Comparison of ENCODE assay signal across 15 cellular contexts in the genomic region with DNA sequence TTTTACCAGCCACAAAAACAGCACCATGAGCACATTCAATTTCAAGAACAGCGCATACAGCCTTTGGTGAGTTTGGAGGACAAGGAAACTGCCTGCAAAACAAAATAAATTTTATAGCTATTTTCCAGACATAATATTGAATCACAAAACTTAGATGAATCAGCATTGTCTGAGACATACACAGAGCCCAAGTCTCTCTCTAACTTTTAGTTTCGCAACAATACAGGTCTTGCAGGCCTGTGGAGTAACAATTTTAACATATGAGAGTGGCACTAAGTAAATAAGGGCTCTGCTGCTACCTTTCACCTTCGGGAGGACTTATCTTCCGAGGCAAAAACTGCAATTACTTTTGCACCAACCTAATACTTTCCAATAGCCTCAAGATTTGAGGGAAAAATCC. TPM values are rescaled to one million over a fixed set of nuclear protein-coding genes. Genes with fewer than 3 reads are reported as not detected.
A peak's percentile ranks its signal among the peaks of the same experiment; 100 is the strongest.
DNase-seq lines count a peak whose midpoint lies in the region; ATAC-seq, FAIRE-seq and TF ChIP-seq lines count a peak whose summit lies in the region.
"Had no signal": no experiment of that assay in that cellular context is flagged by ENCODE, and none has a peak within 500 bp of the region (broad histone marks: within the 10 kb centered on the region; RNA-seq: fewer than 3 reads in every experiment).

No MANE protein-coding gene starts in this region.

- no peak for FAIRE-seq in K562 (lab: Jason Lieb, UNC)

- H3K4me2 ChIP-seq in Karpas-422 (ENCODE audit: low read depth, low read length, poor library complexity, severe bottlenecking) (no peak overlapping the region), K562 (ENCODE audit: insufficient read depth, low read length) (no peak overlapping the region), GM23338 (no peak overlapping the region)

- ATAC-seq in K562 (no peak), left lobe of liver (peak; percentile 31), GM18520 (IDR thresholded peaks at IDR 0.05; ENCODE audit: unreplicated experiment) (no peak), GM23338 (no peak)
- ATAC-seq: SK-N-SH treated with all-trans-retinoic acid at 6 μM for 48 hours had no signal

- in situ Hi-C loops in K562 (cut with MboI), result no loop called here

- no peaks in the 10 kb centered on the region for H3K79me2 ChIP-seq in Karpas-422 (ENCODE audit: low read length)
- H3K79me2 ChIP-seq in K562 (ENCODE audit: control insufficient read depth, insufficient read depth, low read length), result no peaks in the 10 kb centered on the region
- no peaks in the 10 kb centered on the region for H3K79me2 ChIP-seq in GM23338 (replicated peaks; ENCODE audit: insufficient read depth)

- H3K4me1 ChIP-seq in Karpas-422 (ENCODE audit: low read length), result peaks cover 35% of the 10 kb centered on the region
- no peaks in the 10 kb centered on the region; a peak in 1 of 5 replicates for H3K4me1 ChIP-seq in K562 (replicated peaks in 1 of 2; ENCODE audit: control insufficient read depth in 2 of 2, insufficient read depth in 2 of 2, low read length in 2 of 2)
- H3K4me1 ChIP-seq in GM23338 (ENCODE audit: insufficient read depth), result peaks cover 15% of the 10 kb centered on the region; the same call in 1 of the 2 replicates
- H3K4me1 ChIP-seq: colonic mucosa, right atrium auricular region had no signal

- H3K9me3 Mint-ChIP-seq in GM23338, result no peaks in the 10 kb centered on the region

- H3K9ac ChIP-seq in Karpas-422 (ENCODE audit: low read length), result no peak overlapping the region
- H3K9ac ChIP-seq in K562 (ENCODE audit: insufficient read depth in 1 of 2, low read depth in 2 of 2, low read length in 2 of 2), result no peak overlapping the region

- H3K36me3 ChIP-seq in Karpas-422 (ENCODE audit: insufficient read depth, low read length) (peaks cover 10% of the 10 kb centered on the region), K562 (ENCODE audit: control insufficient read depth, insufficient read depth, low read length) (no peaks in the 10 kb centered on the region), GM23338 (ENCODE audit: insufficient read depth) (no peaks in the 10 kb centered on the region)
- H3K36me3 ChIP-seq: colonic mucosa, right atrium auricular region had no signal

- TF ChIP-seq POLR2A in K562 (conservative IDR thresholded peaks at IDR 0.05), result no peak

- no peak for TF ChIP-seq RAD21 in K562 (CRISPR knock-in tag; conservative IDR thresholded peaks at IDR 0.05 in 1 of 2, IDR thresholded peaks at IDR 0.05 in 1 of 2)

- no peak overlapping the region for H3K4me3 Mint-ChIP-seq in GM23338
- H3K4me3 Mint-ChIP-seq: CD8-positive, alpha-beta memory T cell had no signal

- intact Hi-C loops in K562 (cut with micrococcal nuclease), result no loop called here

- H3K9me3 ChIP-seq in Karpas-422 (ENCODE audit: low read length) (no peaks in the 10 kb centered on the region), K562 (replicated peaks; ENCODE audit: control insufficient read depth, insufficient read depth, low read depth, low read length) (no peaks in the 10 kb centered on the region)
- H3K9me3 ChIP-seq: colonic mucosa, right atrium auricular region had no signal

- H3K9me1 ChIP-seq in K562 (ENCODE audit: control insufficient read depth, insufficient read depth, low read length), result no peaks in the 10 kb centered on the region

- peak overlapping the region; percentile 29 for H3K27ac ChIP-seq in Karpas-422 (ENCODE audit: low read length)
- no peak overlapping the region for H3K27ac ChIP-seq in K562 (ENCODE audit: extremely low read depth, low read depth, low read length)
- no peak overlapping the region for H3K27ac ChIP-seq in GM23338 (ENCODE audit: low read depth)
- H3K27ac ChIP-seq: colonic mucosa, right atrium auricular region had no signal

- no peaks in the 10 kb centered on the region for H3K9me2 ChIP-seq in Karpas-422 (replicated peaks; ENCODE audit: insufficient read depth, low read length)
- H3K9me2 ChIP-seq in GM23338 (ENCODE audit: insufficient read depth), result no peaks in the 10 kb centered on the region

- no TSS peak for BruUV-seq in K562 (replicated peaks; lab: Mats Ljungman, UMichigan)

- TF ChIP-seq EP300 in K562 (IDR thresholded peaks at IDR 0.05; ENCODE audit: low read length), result no peak

- TF ChIP-seq CTCF in AG09309 (IDR thresholded peaks at IDR 0.05; ENCODE audit: control insufficient read depth, insufficient read depth, low read depth, low read length, missing control alignments), result no peak
- no peak for TF ChIP-seq CTCF in K562 (IDR thresholded peaks at IDR 0.05 in 2 of 3, conservative IDR thresholded peaks at IDR 0.05 in 1 of 3; ENCODE audit: insufficient read depth in 2 of 3, low read depth in 1 of 3, low read length in 3 of 3)
- no peak for TF ChIP-seq CTCF in GM23338 (conservative IDR thresholded peaks at IDR 0.05; ENCODE audit: low read depth in 2 of 2)

- no peaks in the 10 kb centered on the region for H4K20me1 ChIP-seq in Karpas-422 (ENCODE audit: insufficient read depth, low read depth, low read length)
- no peaks in the 10 kb centered on the region for H4K20me1 ChIP-seq in K562 (replicated peaks; ENCODE audit: control insufficient read depth, insufficient read depth, low read length)
- no peaks in the 10 kb centered on the region for H4K20me1 ChIP-seq in GM23338 (replicated peaks; ENCODE audit: insufficient read depth)

- 74% methylated on average over 4 of the region's 4 CpGs for WGBS in K562 (ENCODE audit: insufficient coverage, low coverage, missing lambda C conversion rate)

- POLR2A ChIA-PET in K562 (lab: Yijun Ruan, JAX), result interaction anchor here (1.6 kb wide), 1 partner anchor 19 kb away, joined by 3 read pairs; no protein-coding TSS in a partner anchor

- peak; percentile 68 for DNase-seq in AG09309 (ENCODE audit: low read depth)
- DNase-seq in Karpas-422, result no peak
- DNase-seq in K562 (ENCODE audit: extremely low read depth in 1 of 4, low spot score in 3 of 4), result no peak
- DNase-seq in left lobe of liver (ENCODE audit: low spot score), result no peak
- no peak for DNase-seq in NCI-H2029 (lab: John Stamatoyannopoulos, UW)
- no peak for DNase-seq in retina
- no peak for DNase-seq in GM23338 (ENCODE audit: low spot score)
- DNase-seq: activated effector memory CD4-positive, alpha-beta T cell treated with anti-CD3 and anti-CD28 coated beads, Interleukin-2, amount 50 U/mL, for 16 hours; CD8-positive, alpha-beta memory T cell; colonic mucosa; H7; NCI-H524 treated with DMSO at 0.1 percent for 48 hours had no signal

- H3K36me3 Mint-ChIP-seq in GM23338 (ENCODE audit: low read depth), result no peaks in the 10 kb centered on the region

- peaks cover 17% of the 10 kb centered on the region; the same call in 2 of the 3 replicates for H3K4me1 Mint-ChIP-seq in GM23338

- no peak overlapping the region for H3K27ac Mint-ChIP-seq in GM23338

- H3F3A ChIP-seq in GM23338 (replicated peaks; ENCODE audit: low read depth), result no peaks in the 10 kb centered on the region

- H3K4me3 ChIP-seq in AG09309 (ENCODE audit: control insufficient read depth, low read depth, low read length), result no peak overlapping the region
- H3K4me3 ChIP-seq in Karpas-422 (ENCODE audit: low read length), result no peak overlapping the region
- no peak overlapping the region for H3K4me3 ChIP-seq in K562
- no peak overlapping the region for H3K4me3 ChIP-seq in GM23338
- H3K4me3 ChIP-seq: colonic mucosa, right atrium auricular region had no signal

- H3K27me3 Mint-ChIP-seq in GM23338 (ENCODE audit: insufficient read depth, low read depth, poor library complexity), result peaks cover 1% of the 10 kb centered on the region
- H3K27me3 Mint-ChIP-seq: CD8-positive, alpha-beta memory T cell had no signal

- CTCF ChIA-PET in K562 (lab: Yijun Ruan, JAX; ENCODE audit: low intra/inter-chr PET ratio), result no interaction called here

- H3K27me3 ChIP-seq in Karpas-422 (ENCODE audit: low read length), result no peaks in the 10 kb centered on the region
- H3K27me3 ChIP-seq in K562 (ENCODE audit: control insufficient read depth in 2 of 2, insufficient read depth in 2 of 2, low read length in 2 of 2), result no peaks in the 10 kb centered on the region
- no peaks in the 10 kb centered on the region for H3K27me3 ChIP-seq in GM23338 (ENCODE audit: insufficient read depth)
- H3K27me3 ChIP-seq: colonic mucosa, right atrium auricular region had no signal

- H2AFZ ChIP-seq in Karpas-422 (ENCODE audit: low read length) (no peak overlapping the region), K562 (ENCODE audit: low read depth, low read length) (no peak overlapping the region), GM23338 (no peak overlapping the region)

RNA-seq across cellular contexts. Expression of a gene that starts 56.1 kb away (rescaled TPM):
- total RNA-seq in Karpas-422 (2014; rRNA removed; shearing (Covaris generic); ENCODE audit: low replicate concordance), result 17.4 and 32.6 TPM in 2 replicates
- total RNA-seq in K562 (2011; cell fraction: chromatin; rRNA removed; ENCODE audit: low replicate concordance), result 34.5 and 49.1 TPM in 2 replicates
- 18.3 and 20.5 TPM in 2 replicates for total RNA-seq in K562 (2011; cell fraction: nucleolus; rRNA removed)
- 33.4 and 55.4 TPM in 2 replicates for total RNA-seq in K562 (2011; cell fraction: nucleoplasm; rRNA removed)
- total RNA-seq in K562 (2014; rRNA removed) (18.4 and 20.0 TPM in 2 replicates), K562 (2014; rRNA removed; fragmentation: Illumina TruSeq; extraction: Trizol) (23.3 and 23.9 TPM in 2 replicates), K562 (2015; rRNA removed; fragmentation: Illumina TruSeq; extraction: Trizol) (21.5 TPM in 2 replicates), K562 (2021) (18.8 and 21.6 TPM in 2 replicates), left lobe of liver (22.3 TPM)
- polyA plus RNA-seq in K562 (2011; rRNA removed) (25.7 and 27.8 TPM in 2 replicates), K562 (2014; fragmentation: Illumina TruSeq; extraction: Trizol) (16.7 and 17.1 TPM in 2 replicates), K562 (2014; fragmentation: Nextera tagmentation; extraction: Ambion mirVana) (1 to 10 TPM; 4.0 to 5.4 TPM), K562 (2014; rRNA removed) (24.2 and 30.4 TPM in 2 replicates), GM23338 (2016; fragmentation: Nextera tagmentation; extraction: Ambion mirVana) (15.8 and 16.9 TPM in 2 replicates)
- polyA plus RNA-seq in K562 (2011; cell fraction: cytosol; rRNA removed), result 17.6 and 22.4 TPM in 2 replicates
- 11.6 and 16.0 TPM in 2 replicates for polyA plus RNA-seq in K562 (2011; cell fraction: nucleus; rRNA removed)
- 11.5 and 15.0 TPM in 2 replicates for polyA plus RNA-seq in K562 (2012)
- 23.8 and 29.0 TPM in 2 replicates for polyA minus RNA-seq in K562 (2011; rRNA and poly(A)+ RNA removed)
- 10.9 and 11.3 TPM in 2 replicates for polyA minus RNA-seq in K562 (2011; cell fraction: cytosol; rRNA and poly(A)+ RNA removed)
- 16.2 and 28.7 TPM in 2 replicates for polyA minus RNA-seq in K562 (2011; cell fraction: nucleus; rRNA and poly(A)+ RNA removed)
- total RNA-seq in GM23338 (2014; rRNA removed; shearing (Covaris generic)), result 29.2 and 35.1 TPM in 2 replicates

RNA-seq across cellular contexts. Expression of a gene that starts 56.6 kb away (rescaled TPM):
- total RNA-seq in Karpas-422 (2014; rRNA removed; shearing (Covaris generic); ENCODE audit: low replicate concordance), result 11.8 and 18.8 TPM in 2 replicates
- total RNA-seq in K562 (2011; cell fraction: chromatin; rRNA removed; ENCODE audit: low replicate concordance), result 9.4 and 20.5 TPM in 2 replicates
- total RNA-seq in K562 (2011; cell fraction: nucleolus; rRNA removed), result 5.3 and 6.7 TPM in 2 replicates
- 9.1 and 12.9 TPM in 2 replicates for total RNA-seq in K562 (2011; cell fraction: nucleoplasm; rRNA removed)
- total RNA-seq in K562 (2014; rRNA removed) (5.0 and 7.3 TPM in 2 replicates), K562 (2014; rRNA removed; fragmentation: Illumina TruSeq; extraction: Trizol) (10.7 and 11.9 TPM in 2 replicates), K562 (2015; rRNA removed; fragmentation: Illumina TruSeq; extraction: Trizol) (6.4 and 7.6 TPM in 2 replicates), K562 (2021) (6.6 TPM in 2 replicates), left lobe of liver (9.8 TPM)
- polyA plus RNA-seq in K562 (2011; rRNA removed) (8.2 and 9.6 TPM in 2 replicates), K562 (2014; fragmentation: Illumina TruSeq; extraction: Trizol) (8.0 and 9.7 TPM in 2 replicates), K562 (2014; fragmentation: Nextera tagmentation; extraction: Ambion mirVana) (10 to 100 TPM in 1 of 2 experiments, 1 to 10 TPM in 1; 7.3 to 10.1 TPM), K562 (2014; rRNA removed) (5.0 and 5.1 TPM in 2 replicates), GM23338 (2016; fragmentation: Nextera tagmentation; extraction: Ambion mirVana) (1.7 and 2.2 TPM in 2 replicates)
- 1.9 and 4.7 TPM in 2 replicates for polyA plus RNA-seq in K562 (2011; cell fraction: cytosol; rRNA removed)
- polyA plus RNA-seq in K562 (2011; cell fraction: nucleus; rRNA removed), result 5.1 and 9.7 TPM in 2 replicates
- 6.9 and 7.6 TPM in 2 replicates for polyA plus RNA-seq in K562 (2012)
- polyA minus RNA-seq in K562 (2011; rRNA and poly(A)+ RNA removed), result 12.3 and 15.1 TPM in 2 replicates
- 3.1 and 4.1 TPM in 2 replicates for polyA minus RNA-seq in K562 (2011; cell fraction: cytosol; rRNA and poly(A)+ RNA removed)
- 7.4 and 14.7 TPM in 2 replicates for polyA minus RNA-seq in K562 (2011; cell fraction: nucleus; rRNA and poly(A)+ RNA removed)
- 2.5 and 3.5 TPM in 2 replicates for total RNA-seq in GM23338 (2014; rRNA removed; shearing (Covaris generic))
